ENCODE assay signal across 1 cellular context in genomic region chr4:85933306-85933640, GRCh38.
TF ChIP-seq lines count a peak whose summit lies in the region.

No MANE protein-coding gene starts in this region.

TF ChIP-seq in SK-N-SH, 30 proteins besides CTCF, POLR2A, EP300 and RAD21 (continued from another document):
- TF ChIP-seq REST (IDR thresholded peaks at IDR 0.05; ENCODE audit: low read depth, low read length) (no peak), SIN3A (IDR thresholded peaks at IDR 0.05; ENCODE audit: borderline replicate concordance, low read depth, low read length) (no peak), MXI1 (IDR thresholded peaks at IDR 0.05; ENCODE audit: low read depth, low read length) (no peak), TAF1 (IDR thresholded peaks at IDR 0.05; ENCODE audit: borderline replicate concordance, low read depth, low read length) (no peak), RFX5 (IDR thresholded peaks at IDR 0.05; ENCODE audit: low read length) (no peak), GABPA (IDR thresholded peaks at IDR 0.05; ENCODE audit: low read depth) (no peak), FOXJ3 (CRISPR knock-in tag; IDR thresholded peaks at IDR 0.05) (no peak), EZH2phosphoT487 (IDR thresholded peaks at IDR 0.05; ENCODE audit: borderline replicate concordance, low read depth) (no peak)
